In the genomic region with DNA sequence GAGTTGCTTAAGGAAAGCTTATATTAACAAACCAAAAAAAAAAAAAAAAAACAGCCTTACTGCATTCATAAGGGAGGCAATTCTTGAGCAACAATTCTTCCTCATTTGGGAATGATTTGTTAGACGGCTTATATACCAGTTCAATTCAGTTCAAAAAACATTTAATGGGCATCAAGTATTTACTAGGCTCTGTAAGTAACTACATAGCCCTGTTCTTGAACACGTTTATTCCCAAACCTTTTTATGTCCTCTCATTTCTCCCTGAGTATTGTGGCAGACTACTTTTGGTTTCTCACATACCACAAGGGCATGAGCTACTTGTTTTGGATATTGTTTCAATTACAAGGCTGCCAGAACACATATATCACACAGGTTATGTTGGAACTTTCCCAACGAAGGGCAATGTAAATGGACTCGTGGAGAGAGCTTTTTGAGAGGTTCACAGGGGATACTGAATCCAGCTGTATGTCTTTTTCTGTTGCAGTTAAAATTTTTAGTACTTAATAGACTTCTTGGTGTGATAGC, we compare ENCODE assay signal across 1 cellular context.
A peak's percentile ranks its signal among the peaks of the same experiment; 100 is the strongest.
TF ChIP-seq lines count a peak whose summit lies in the region.

No MANE protein-coding gene starts in this region.

TF ChIP-seq in HEK293, 187 proteins besides CTCF, POLR2A, EP300 and RAD21:
- TF ChIP-seq, protein P1, sequence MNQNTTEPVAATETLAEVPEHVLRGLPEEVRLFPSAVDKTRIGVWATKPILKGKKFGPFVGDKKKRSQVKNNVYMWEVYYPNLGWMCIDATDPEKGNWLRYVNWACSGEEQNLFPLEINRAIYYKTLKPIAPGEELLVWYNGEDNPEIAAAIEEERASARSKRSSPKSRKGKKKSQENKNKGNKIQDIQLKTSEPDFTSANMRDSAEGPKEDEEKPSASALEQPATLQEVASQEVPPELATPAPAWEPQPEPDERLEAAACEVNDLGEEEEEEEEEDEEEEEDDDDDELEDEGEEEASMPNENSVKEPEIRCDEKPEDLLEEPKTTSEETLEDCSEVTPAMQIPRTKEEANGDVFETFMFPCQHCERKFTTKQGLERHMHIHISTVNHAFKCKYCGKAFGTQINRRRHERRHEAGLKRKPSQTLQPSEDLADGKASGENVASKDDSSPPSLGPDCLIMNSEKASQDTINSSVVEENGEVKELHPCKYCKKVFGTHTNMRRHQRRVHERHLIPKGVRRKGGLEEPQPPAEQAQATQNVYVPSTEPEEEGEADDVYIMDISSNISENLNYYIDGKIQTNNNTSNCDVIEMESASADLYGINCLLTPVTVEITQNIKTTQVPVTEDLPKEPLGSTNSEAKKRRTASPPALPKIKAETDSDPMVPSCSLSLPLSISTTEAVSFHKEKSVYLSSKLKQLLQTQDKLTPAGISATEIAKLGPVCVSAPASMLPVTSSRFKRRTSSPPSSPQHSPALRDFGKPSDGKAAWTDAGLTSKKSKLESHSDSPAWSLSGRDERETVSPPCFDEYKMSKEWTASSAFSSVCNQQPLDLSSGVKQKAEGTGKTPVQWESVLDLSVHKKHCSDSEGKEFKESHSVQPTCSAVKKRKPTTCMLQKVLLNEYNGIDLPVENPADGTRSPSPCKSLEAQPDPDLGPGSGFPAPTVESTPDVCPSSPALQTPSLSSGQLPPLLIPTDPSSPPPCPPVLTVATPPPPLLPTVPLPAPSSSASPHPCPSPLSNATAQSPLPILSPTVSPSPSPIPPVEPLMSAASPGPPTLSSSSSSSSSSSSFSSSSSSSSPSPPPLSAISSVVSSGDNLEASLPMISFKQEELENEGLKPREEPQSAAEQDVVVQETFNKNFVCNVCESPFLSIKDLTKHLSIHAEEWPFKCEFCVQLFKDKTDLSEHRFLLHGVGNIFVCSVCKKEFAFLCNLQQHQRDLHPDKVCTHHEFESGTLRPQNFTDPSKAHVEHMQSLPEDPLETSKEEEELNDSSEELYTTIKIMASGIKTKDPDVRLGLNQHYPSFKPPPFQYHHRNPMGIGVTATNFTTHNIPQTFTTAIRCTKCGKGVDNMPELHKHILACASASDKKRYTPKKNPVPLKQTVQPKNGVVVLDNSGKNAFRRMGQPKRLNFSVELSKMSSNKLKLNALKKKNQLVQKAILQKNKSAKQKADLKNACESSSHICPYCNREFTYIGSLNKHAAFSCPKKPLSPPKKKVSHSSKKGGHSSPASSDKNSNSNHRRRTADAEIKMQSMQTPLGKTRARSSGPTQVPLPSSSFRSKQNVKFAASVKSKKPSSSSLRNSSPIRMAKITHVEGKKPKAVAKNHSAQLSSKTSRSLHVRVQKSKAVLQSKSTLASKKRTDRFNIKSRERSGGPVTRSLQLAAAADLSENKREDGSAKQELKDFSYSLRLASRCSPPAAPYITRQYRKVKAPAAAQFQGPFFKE (tag by site-specific recombination; IDR thresholded peaks at IDR 0.05; ENCODE audit: borderline replicate concordance) = no peak
- 0 out of 2 replicates have a peak, but pooled peaks have one; percentile 10 for TF ChIP-seq OSR2 (tag by site-specific recombination; IDR thresholded peaks at IDR 0.05)
- no peak for TF ChIP-seq SALL2 (tag by site-specific recombination; IDR thresholded peaks at IDR 0.05; ENCODE audit: borderline replicate concordance)
- TF ChIP-seq, protein P2, sequence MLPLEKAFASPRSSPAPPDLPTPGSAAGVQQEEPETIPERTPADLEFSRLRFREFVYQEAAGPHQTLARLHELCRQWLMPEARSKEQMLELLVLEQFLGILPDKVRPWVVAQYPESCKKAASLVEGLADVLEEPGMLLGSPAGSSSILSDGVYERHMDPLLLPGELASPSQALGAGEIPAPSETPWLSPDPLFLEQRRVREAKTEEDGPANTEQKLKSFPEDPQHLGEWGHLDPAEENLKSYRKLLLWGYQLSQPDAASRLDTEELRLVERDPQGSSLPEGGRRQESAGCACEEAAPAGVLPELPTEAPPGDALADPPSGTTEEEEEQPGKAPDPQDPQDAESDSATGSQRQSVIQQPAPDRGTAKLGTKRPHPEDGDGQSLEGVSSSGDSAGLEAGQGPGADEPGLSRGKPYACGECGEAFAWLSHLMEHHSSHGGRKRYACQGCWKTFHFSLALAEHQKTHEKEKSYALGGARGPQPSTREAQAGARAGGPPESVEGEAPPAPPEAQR (tag by site-specific recombination; IDR thresholded peaks at IDR 0.05) = no peak
- TF ChIP-seq ZNF174 (tag by site-specific recombination; IDR thresholded peaks at IDR 0.05) = no peak
- TF ChIP-seq ZBTB8A (tag by site-specific recombination; IDR thresholded peaks at IDR 0.05) = no peak
- no peak for TF ChIP-seq ZNF521 (tag by site-specific recombination; IDR thresholded peaks at IDR 0.05)
- TF ChIP-seq YY1 (tag by site-specific recombination; IDR thresholded peaks at IDR 0.05) = no peak
- no peak for TF ChIP-seq KLF10 (tag by site-specific recombination; IDR thresholded peaks at IDR 0.05)
- no peak for TF ChIP-seq MZF1 (tag by site-specific recombination; IDR thresholded peaks at IDR 0.05; ENCODE audit: borderline replicate concordance)
- TF ChIP-seq ZNF426 (tag by site-specific recombination; IDR thresholded peaks at IDR 0.05) = no peak
- TF ChIP-seq ZNF335 (tag by site-specific recombination; conservative IDR thresholded peaks at IDR 0.05) = no peak
- TF ChIP-seq, protein P3, sequence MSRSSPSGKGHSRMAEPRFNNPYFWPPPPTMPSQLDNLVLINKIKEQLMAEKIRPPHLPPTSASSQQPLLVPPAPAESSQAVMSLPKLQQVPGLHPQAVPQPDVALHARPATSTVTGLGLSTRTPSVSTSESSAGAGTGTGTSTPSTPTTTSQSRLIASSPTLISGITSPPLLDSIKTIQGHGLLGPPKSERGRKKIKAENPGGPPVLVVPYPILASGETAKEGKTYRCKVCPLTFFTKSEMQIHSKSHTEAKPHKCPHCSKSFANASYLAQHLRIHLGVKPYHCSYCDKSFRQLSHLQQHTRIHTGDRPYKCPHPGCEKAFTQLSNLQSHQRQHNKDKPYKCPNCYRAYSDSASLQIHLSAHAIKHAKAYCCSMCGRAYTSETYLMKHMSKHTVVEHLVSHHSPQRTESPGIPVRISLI (tag by site-specific recombination; IDR thresholded peaks at IDR 0.05) = 0 out of 2 replicates have a peak, but pooled peaks have one; percentile 39
- TF ChIP-seq, protein P4, sequence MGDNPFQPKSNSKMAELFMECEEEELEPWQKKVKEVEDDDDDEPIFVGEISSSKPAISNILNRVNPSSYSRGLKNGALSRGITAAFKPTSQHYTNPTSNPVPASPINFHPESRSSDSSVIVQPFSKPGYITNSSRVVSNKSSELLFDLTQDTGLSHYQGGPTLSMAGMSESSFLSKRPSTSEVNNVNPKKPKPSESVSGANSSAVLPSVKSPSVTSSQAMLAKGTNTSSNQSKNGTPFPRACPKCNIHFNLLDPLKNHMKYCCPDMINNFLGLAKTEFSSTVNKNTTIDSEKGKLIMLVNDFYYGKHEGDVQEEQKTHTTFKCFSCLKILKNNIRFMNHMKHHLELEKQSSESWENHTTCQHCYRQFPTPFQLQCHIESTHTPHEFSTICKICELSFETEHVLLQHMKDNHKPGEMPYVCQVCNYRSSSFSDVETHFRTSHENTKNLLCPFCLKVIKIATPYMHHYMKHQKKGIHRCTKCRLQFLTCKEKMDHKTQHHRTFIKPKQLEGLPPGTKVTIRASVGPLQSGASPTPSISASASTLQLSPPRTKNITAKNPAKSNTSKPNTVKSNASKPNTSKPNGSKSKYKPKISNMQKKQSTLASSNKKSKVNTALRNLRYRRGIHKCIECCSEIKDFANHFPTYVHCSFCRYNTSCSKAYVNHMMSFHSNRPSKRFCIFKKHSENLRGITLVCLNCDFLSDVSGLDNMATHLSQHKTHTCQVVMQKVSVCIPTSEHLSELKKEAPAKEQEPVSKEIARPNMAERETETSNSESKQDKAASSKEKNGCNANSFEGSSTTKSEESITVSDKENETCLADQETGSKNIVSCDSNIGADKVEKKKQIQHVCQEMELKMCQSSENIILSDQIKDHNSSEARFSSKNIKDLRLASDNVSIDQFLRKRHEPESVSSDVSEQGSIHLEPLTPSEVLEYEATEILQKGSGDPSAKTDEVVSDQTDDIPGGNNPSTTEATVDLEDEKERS (tag by site-specific recombination; IDR thresholded peaks at IDR 0.05) = no peak
- no peak for TF ChIP-seq ZNF138 (tag by site-specific recombination; IDR thresholded peaks at IDR 0.05; ENCODE audit: borderline replicate concordance)
- TF ChIP-seq ZXDB (tag by site-specific recombination; IDR thresholded peaks at IDR 0.05) = no peak
- TF ChIP-seq ZNF76 (tag by site-specific recombination; IDR thresholded peaks at IDR 0.05; ENCODE audit: borderline replicate concordance, low read depth) = no peak
- TF ChIP-seq, protein P5, sequence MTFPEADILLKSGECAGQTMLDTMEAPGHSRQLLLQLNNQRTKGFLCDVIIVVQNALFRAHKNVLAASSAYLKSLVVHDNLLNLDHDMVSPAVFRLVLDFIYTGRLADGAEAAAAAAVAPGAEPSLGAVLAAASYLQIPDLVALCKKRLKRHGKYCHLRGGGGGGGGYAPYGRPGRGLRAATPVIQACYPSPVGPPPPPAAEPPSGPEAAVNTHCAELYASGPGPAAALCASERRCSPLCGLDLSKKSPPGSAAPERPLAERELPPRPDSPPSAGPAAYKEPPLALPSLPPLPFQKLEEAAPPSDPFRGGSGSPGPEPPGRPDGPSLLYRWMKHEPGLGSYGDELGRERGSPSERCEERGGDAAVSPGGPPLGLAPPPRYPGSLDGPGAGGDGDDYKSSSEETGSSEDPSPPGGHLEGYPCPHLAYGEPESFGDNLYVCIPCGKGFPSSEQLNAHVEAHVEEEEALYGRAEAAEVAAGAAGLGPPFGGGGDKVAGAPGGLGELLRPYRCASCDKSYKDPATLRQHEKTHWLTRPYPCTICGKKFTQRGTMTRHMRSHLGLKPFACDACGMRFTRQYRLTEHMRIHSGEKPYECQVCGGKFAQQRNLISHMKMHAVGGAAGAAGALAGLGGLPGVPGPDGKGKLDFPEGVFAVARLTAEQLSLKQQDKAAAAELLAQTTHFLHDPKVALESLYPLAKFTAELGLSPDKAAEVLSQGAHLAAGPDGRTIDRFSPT (tag by site-specific recombination; IDR thresholded peaks at IDR 0.05) = no peak
- no peak for TF ChIP-seq ZNF404 (tag by site-specific recombination; IDR thresholded peaks at IDR 0.05)
- TF ChIP-seq ZSCAN23 (tag by site-specific recombination; IDR thresholded peaks at IDR 0.05) = no peak
- TF ChIP-seq, protein P6, sequence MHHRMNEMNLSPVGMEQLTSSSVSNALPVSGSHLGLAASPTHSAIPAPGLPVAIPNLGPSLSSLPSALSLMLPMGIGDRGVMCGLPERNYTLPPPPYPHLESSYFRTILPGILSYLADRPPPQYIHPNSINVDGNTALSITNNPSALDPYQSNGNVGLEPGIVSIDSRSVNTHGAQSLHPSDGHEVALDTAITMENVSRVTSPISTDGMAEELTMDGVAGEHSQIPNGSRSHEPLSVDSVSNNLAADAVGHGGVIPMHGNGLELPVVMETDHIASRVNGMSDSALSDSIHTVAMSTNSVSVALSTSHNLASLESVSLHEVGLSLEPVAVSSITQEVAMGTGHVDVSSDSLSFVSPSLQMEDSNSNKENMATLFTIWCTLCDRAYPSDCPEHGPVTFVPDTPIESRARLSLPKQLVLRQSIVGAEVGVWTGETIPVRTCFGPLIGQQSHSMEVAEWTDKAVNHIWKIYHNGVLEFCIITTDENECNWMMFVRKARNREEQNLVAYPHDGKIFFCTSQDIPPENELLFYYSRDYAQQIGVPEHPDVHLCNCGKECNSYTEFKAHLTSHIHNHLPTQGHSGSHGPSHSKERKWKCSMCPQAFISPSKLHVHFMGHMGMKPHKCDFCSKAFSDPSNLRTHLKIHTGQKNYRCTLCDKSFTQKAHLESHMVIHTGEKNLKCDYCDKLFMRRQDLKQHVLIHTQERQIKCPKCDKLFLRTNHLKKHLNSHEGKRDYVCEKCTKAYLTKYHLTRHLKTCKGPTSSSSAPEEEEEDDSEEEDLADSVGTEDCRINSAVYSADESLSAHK (tag by site-specific recombination; IDR thresholded peaks at IDR 0.05) = no peak
- TF ChIP-seq ZSCAN30 (tag by site-specific recombination; IDR thresholded peaks at IDR 0.05) = 0 out of 2 replicates have a peak, but pooled peaks have one; percentile 21
- no peak for TF ChIP-seq ZNF660 (tag by site-specific recombination; IDR thresholded peaks at IDR 0.05)
- TF ChIP-seq ZNF510 (tag by site-specific recombination; IDR thresholded peaks at IDR 0.05; ENCODE audit: insufficient replicate concordance) = no peak
- no peak for TF ChIP-seq ZNF423 (tag by site-specific recombination; IDR thresholded peaks at IDR 0.05)
